22 cellular contexts compared by ENCODE assay signal in the genomic region with DNA sequence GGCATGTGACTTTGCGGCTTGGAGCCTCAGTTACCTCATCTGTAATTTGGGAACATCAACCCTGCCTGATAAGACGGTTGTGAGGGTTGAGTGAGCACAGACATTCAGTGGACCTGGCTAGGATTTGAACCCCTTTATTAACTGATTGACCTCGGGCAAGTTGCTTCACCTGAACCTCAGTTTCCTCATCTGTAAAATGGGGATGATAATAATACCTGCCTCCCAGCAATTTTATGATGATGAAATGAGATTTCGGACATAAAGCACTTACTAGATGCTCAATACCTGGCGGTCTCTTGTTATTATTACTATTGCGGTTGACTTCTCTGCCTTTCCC.
"Had no signal": no experiment of that assay in that cellular context is flagged by ENCODE, and none has a peak within 500 bp of the region (broad histone marks: within the 10 kb centered on the region; RNA-seq: fewer than 3 reads in every experiment).

No MANE protein-coding gene starts in this region.

- H3K4me1 ChIP-seq: foreskin keratinocyte, parathyroid adenoma had no signal

- H3K27ac ChIP-seq: foreskin keratinocyte, parathyroid adenoma, prostate gland, tibial artery had no signal

- H3K9me3 ChIP-seq: prostate gland, stomach, tibial artery had no signal

- H3K36me3 Mint-ChIP-seq: naive B cell; stimulated activated naive B cell treated with anti-CD40 and anti-IgM and Interleukin-4, amounts not matched to agents 10 μg/mL and 1 μg/mL and 100 μg/mL, for 72 hours had no signal

- FAIRE-seq: endothelial cell of umbilical vein had no signal

- H3K9me3 Mint-ChIP-seq: endodermal cell; naive B cell; nephron; stimulated activated naive B cell treated with anti-CD40 and anti-IgM and Interleukin-4, amounts not matched to agents 10 μg/mL and 1 μg/mL and 100 μg/mL, for 72 hours had no signal

- H2AFZ ChIP-seq: parathyroid adenoma had no signal

- DNase-seq: effector CD4-positive, alpha-beta T cell; endodermal cell; erythroblast; foreskin keratinocyte; head of caudate nucleus; hippocampal formation; left colon; left ventricle myocardium superior; mesendoderm; naive B cell; retina; stimulated activated CD4-positive, alpha-beta T cell treated with anti-CD3 and anti-CD28 coated beads, Interleukin-2, amount 100 ng/mL, for 24 hours; stimulated activated CD4-positive, alpha-beta T cell treated with anti-CD3 and anti-CD28 coated beads, Interleukin-4, amount 100 ng/mL, for 4 hours; stimulated activated naive B cell treated with anti-CD40 and anti-IgM and Interleukin-4, amounts not matched to agents 10 μg/mL and 1 μg/mL and 100 μg/mL, for 72 hours; stomach; tibial artery had no signal

- H3K79me2 ChIP-seq: parathyroid adenoma had no signal

- H3K4me3 ChIP-seq: coronary artery, lung, prostate gland, stomach, tibial artery had no signal

- H3K36me3 ChIP-seq: prostate gland, stomach, tibial artery had no signal

- ATAC-seq: foreskin keratinocyte; stimulated activated naive B cell treated with anti-CD40 and anti-IgM and Interleukin-4, amounts not matched to agents 10 μg/mL and 1 μg/mL and 100 μg/mL, for 72 hours had no signal

- H3K4me1 Mint-ChIP-seq: endodermal cell; naive B cell; stimulated activated naive B cell treated with anti-CD40 and anti-IgM and Interleukin-4, amounts not matched to agents 10 μg/mL and 1 μg/mL and 100 μg/mL, for 72 hours had no signal

- H3K4me3 Mint-ChIP-seq: endodermal cell; naive B cell; nephron; stimulated activated naive B cell treated with anti-CD40 and anti-IgM and Interleukin-4, amounts not matched to agents 10 μg/mL and 1 μg/mL and 100 μg/mL, for 72 hours had no signal

- H3K27ac Mint-ChIP-seq: endodermal cell, naive B cell had no signal

- H3K9ac ChIP-seq: parathyroid adenoma had no signal

- H3K27me3 ChIP-seq: foreskin keratinocyte, stomach had no signal
